In the genomic region with DNA sequence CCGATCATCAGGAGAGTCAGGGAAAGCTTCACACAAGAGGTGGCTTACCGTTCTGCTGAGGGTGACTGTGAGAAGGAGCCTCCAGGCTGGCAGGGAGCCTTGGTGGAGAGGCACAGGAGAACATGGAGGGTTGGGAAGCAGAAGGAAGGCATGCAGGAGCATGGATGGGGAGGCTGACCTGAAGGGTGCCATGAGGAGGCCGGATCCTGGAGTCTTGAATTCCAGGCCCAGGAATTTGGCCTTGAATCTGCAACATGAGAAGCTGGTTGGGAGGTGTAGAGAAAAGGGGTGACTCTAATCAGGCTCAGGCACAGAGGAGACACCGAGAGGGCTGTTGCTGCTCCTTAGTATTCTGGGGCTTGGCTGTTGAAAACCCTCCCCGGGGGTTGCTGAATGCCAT, we compare ENCODE assay signal across 23 cellular contexts.
"Had no signal": no experiment of that assay in that cellular context is flagged by ENCODE, and none has a peak within 500 bp of the region (broad histone marks: within the 10 kb centered on the region; RNA-seq: fewer than 3 reads in every experiment).

No MANE protein-coding gene starts in this region.

- H3K4me3 ChIP-seq: esophagus squamous epithelium, hepatocyte, left lung, lower lobe of right lung, spleen, testis, tibial nerve, upper lobe of right lung, vagina had no signal

- H3K4me1 ChIP-seq: lower lobe of right lung, testis, upper lobe of right lung had no signal

- H3K4me3 Mint-ChIP-seq: memory B cell; nephron; stimulated activated naive B cell treated with anti-CD40 and anti-IgM and Interleukin-4, amounts not matched to agents 10 μg/mL and 1 μg/mL and 100 μg/mL, for 72 hours; stimulated activated naive CD8-positive, alpha-beta T cell treated with anti-CD3 and anti-CD28 coated beads, Interleukin-15, amount 100 ng/mL, for 72 hours had no signal

- H3K4me2 ChIP-seq: hepatocyte had no signal

- H3K9me3 ChIP-seq: esophagus squamous epithelium, left lung, lower lobe of right lung, neutrophil, spleen, testis, tibial nerve, upper lobe of right lung, vagina had no signal

- H3K27me3 Mint-ChIP-seq: memory B cell; stimulated activated naive B cell treated with anti-CD40 and anti-IgM and Interleukin-4, amounts not matched to agents 10 μg/mL and 1 μg/mL and 100 μg/mL, for 72 hours; stimulated activated naive CD8-positive, alpha-beta T cell treated with anti-CD3 and anti-CD28 coated beads, Interleukin-15, amount 100 ng/mL, for 72 hours had no signal

- H3K27me3 ChIP-seq: esophagus squamous epithelium, hepatocyte, left lung, neutrophil, spleen, testis, tibial nerve, upper lobe of right lung, vagina had no signal

- H2AFZ ChIP-seq: hepatocyte had no signal

- H3K36me3 ChIP-seq: esophagus squamous epithelium, left lung, lower lobe of right lung, tibial nerve, upper lobe of right lung, vagina had no signal

- H3K27ac Mint-ChIP-seq: memory B cell; nephron; stimulated activated naive B cell treated with anti-CD40 and anti-IgM and Interleukin-4, amounts not matched to agents 10 μg/mL and 1 μg/mL and 100 μg/mL, for 72 hours had no signal

- H3K27ac ChIP-seq: esophagus squamous epithelium, hepatocyte, left lung, lower lobe of right lung, neutrophil, spleen, testis, tibial nerve, upper lobe of right lung, vagina had no signal

- ATAC-seq: left lung; lower lobe of right lung; sciatic nerve; stimulated activated naive B cell treated with anti-CD40 and anti-IgM and Interleukin-4, amounts not matched to agents 10 μg/mL and 1 μg/mL and 100 μg/mL, for 72 hours; stimulated activated naive CD8-positive, alpha-beta T cell treated with anti-CD3 and anti-CD28 coated beads, Interleukin-15, amount 100 ng/mL, for 72 hours; upper lobe of right lung had no signal

- H3K4me1 Mint-ChIP-seq: stimulated activated naive CD8-positive, alpha-beta T cell treated with anti-CD3 and anti-CD28 coated beads, Interleukin-15, amount 100 ng/mL, for 72 hours had no signal

- H3K79me2 ChIP-seq: hepatocyte had no signal

- DNase-seq: effector memory CD4-positive, alpha-beta T cell; esophagus squamous epithelium; foreskin fibroblast; head of caudate nucleus; left lung; lower lobe of right lung; midbrain; spleen; stimulated activated CD4-positive, alpha-beta T cell treated with anti-CD3 and anti-CD28 coated beads, Interleukin-15, amount 100 ng/mL, for 24 hours; stimulated activated CD4-positive, alpha-beta T cell treated with anti-CD3 and anti-CD28 coated beads, Interleukin-1b, Interleukin-23, amount 100 ng/mL, for 48 hours; stimulated activated CD4-positive, alpha-beta T cell treated with anti-CD3 and anti-CD28 coated beads, Interleukin-4, amount 100 ng/mL, for 24 hours; stimulated activated naive B cell treated with anti-CD40 and anti-IgM and Interleukin-4, amounts not matched to agents 10 μg/mL and 1 μg/mL and 100 μg/mL, for 72 hours; stimulated activated naive CD8-positive, alpha-beta T cell treated with anti-CD3 and anti-CD28 coated beads, Interleukin-15, amount 100 ng/mL, for 72 hours; testis; upper lobe of right lung had no signal

- FAIRE-seq: islet of Langerhans had no signal
